ENCODE assay signal across 22 cellular contexts in the genomic region with DNA sequence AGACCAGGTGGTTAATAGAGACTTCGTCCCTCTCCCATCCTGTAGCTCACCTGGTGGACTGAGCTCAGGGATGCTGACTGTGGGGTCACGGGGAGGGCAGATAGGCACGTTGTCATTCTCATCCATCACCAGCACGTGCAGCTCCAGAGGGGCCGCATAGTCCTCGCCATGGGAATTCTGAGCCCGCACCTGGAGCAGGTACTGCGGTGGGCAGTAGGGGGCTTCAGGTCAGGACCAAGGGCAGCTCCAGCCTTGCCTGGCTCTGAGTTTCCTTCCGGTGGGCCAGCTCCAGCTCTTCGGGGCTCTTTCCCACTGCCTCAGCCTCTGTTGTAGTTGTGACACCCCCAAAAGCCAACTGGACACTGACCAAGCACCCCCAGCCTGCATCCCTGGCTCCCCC. TPM values are rescaled to one million over a fixed set of nuclear protein-coding genes. Genes with fewer than 3 reads are reported as not detected.
"Had no signal": no experiment of that assay in that cellular context is flagged by ENCODE, and none has a peak within 500 bp of the region (broad histone marks: within the 10 kb centered on the region; RNA-seq: fewer than 3 reads in every experiment).

No MANE protein-coding gene starts in this region.

- ATAC-seq: activated T-cell treated with anti-CD3 and anti-CD28 coated beads, Interleukin-2, amount 50 U/mL, for 4 hours; left cardiac atrium; mucosa of descending colon; naive thymus-derived CD8-positive, alpha-beta T cell; sciatic nerve had no signal

- H3K27ac ChIP-seq: breast epithelium, psoas muscle, spleen, transverse colon had no signal

- H3K4me1 Mint-ChIP-seq: immature natural killer cell; naive thymus-derived CD8-positive, alpha-beta T cell had no signal

- H3K4me3 ChIP-seq: breast epithelium, mucosa of descending colon, psoas muscle, spleen, transverse colon had no signal

- DNase-seq: activated effector memory CD4-positive, alpha-beta T cell treated with anti-CD3 and anti-CD28 coated beads, Interleukin-2, amount 50 U/mL, for 16 hours; activated T-cell treated with anti-CD3 and anti-CD28 coated beads, Interleukin-2, amount 50 U/mL, for 4 hours; anterior cingulate cortex; hippocampal formation; immature natural killer cell; left cardiac atrium; mammary epithelial cell; naive thymus-derived CD8-positive, alpha-beta T cell; occipital lobe; spleen; stimulated activated CD4-positive, alpha-beta T cell treated with anti-CD3 and anti-CD28 coated beads, Interleukin-1b, Interleukin-23, amount 100 ng/mL, for 48 hours; stimulated activated naive CD4-positive, alpha-beta T cell; substantia nigra; transverse colon had no signal

- H3K4me1 ChIP-seq: breast epithelium, psoas muscle, spleen, transverse colon had no signal

- H3K27me3 Mint-ChIP-seq: activated naive CD8-positive, alpha-beta T cell had no signal

- H3K36me3 ChIP-seq: breast epithelium, spleen, transverse colon had no signal

- H3K27ac Mint-ChIP-seq: activated naive CD8-positive, alpha-beta T cell; immature natural killer cell had no signal

- H3K27me3 ChIP-seq: breast epithelium, transverse colon had no signal

- H3K36me3 Mint-ChIP-seq: activated naive CD8-positive, alpha-beta T cell; immature natural killer cell; naive thymus-derived CD8-positive, alpha-beta T cell had no signal

- H3K9me3 ChIP-seq: breast epithelium, mucosa of descending colon, psoas muscle, spleen, transverse colon had no signal

- H3K9me3 Mint-ChIP-seq: activated T-cell treated with anti-CD3 and anti-CD28 coated beads, Interleukin-2, amount 50 U/mL, for 4 hours; naive thymus-derived CD8-positive, alpha-beta T cell had no signal

- H3K4me3 Mint-ChIP-seq: activated naive CD8-positive, alpha-beta T cell; activated T-cell treated with anti-CD3 and anti-CD28 coated beads, Interleukin-2, amount 50 U/mL, for 4 hours; immature natural killer cell; naive thymus-derived CD8-positive, alpha-beta T cell had no signal

RNA-seq across cellular contexts. Expression of a gene that starts 5.6 kb away (rescaled TPM):
- total RNA-seq: activated T-cell treated with anti-CD3 and anti-CD28 coated beads, Interleukin-2, amount 50 U/mL, for 4 hours; breast epithelium; chondrocyte; dermis microvascular lymphatic vessel endothelial cell; naive thymus-derived CD8-positive, alpha-beta T cell; occipital lobe; sciatic nerve; spleen; T-helper 2 cell treated with Interferon-gamma antibody and Interleukin-4, amounts not matched to agents 100 ng/mL and 5 ng/mL, for 36 hours had no signal
- polyA plus RNA-seq: immature natural killer cell; naive thymus-derived CD8-positive, alpha-beta T cell; spleen had no signal

RNA-seq across cellular contexts. Expression of a gene that starts 12.3 kb away (rescaled TPM):
- polyA plus RNA-seq: immature natural killer cell; naive thymus-derived CD8-positive, alpha-beta T cell had no signal
